In genomic region chr9:35756275-35756742, GRCh38 we compare ENCODE assay signal across 1 cellular context.
TF ChIP-seq lines count a peak whose summit lies in the region.

No MANE protein-coding gene starts in this region.

TF ChIP-seq in HepG2, 621 proteins besides CTCF, POLR2A, EP300 and RAD21 (continued from another document):
- TF ChIP-seq HMGXB4 (CRISPR knock-in tag; IDR thresholded peaks at IDR 0.05; ENCODE audit: borderline replicate concordance in 1 of 2, low read depth in 1 of 2) (peak in 1 of 2 experiments; percentile 72; a peak in 1 of 4 replicates), ZNF281 (CRISPR knock-in tag; IDR thresholded peaks at IDR 0.05; ENCODE audit: borderline replicate concordance) (peak; percentile 29; the same call in 1 of the 2 replicates), BORCS8-MEF2B (CRISPR knock-in tag; IDR thresholded peaks at IDR 0.05) (peak; percentile 28; the same call in 1 of the 2 replicates), FLYWCH1 (CRISPR knock-in tag; IDR thresholded peaks at IDR 0.05) (0 out of 2 replicates have a peak, but pooled peaks have one; percentile 27), ZNF605 (CRISPR knock-in tag; IDR thresholded peaks at IDR 0.05) (peak; percentile 69; the same call in 1 of the 2 replicates), ZNF747 (CRISPR knock-in tag; IDR thresholded peaks at IDR 0.05; ENCODE audit: borderline replicate concordance) (peak; percentile 50; the same call in 1 of the 2 replicates), AKAP8 (CRISPR knock-in tag; IDR thresholded peaks at IDR 0.05) (no peak), NRL (CRISPR knock-in tag; IDR thresholded peaks at IDR 0.05; ENCODE audit: borderline replicate concordance) (0 out of 2 replicates have a peak, but pooled peaks have one; percentile 22), KDM5B (CRISPR knock-in tag; IDR thresholded peaks at IDR 0.05; ENCODE audit: borderline replicate concordance) (peak; percentile 76), ZMYM2 (CRISPR knock-in tag; IDR thresholded peaks at IDR 0.05) (peak; percentile 95), ZNF720 (CRISPR knock-in tag; IDR thresholded peaks at IDR 0.05) (no peak), ZNF224 (CRISPR knock-in tag; IDR thresholded peaks at IDR 0.05) (0 out of 2 replicates have a peak, but pooled peaks have one; percentile 21), FOXA3 (CRISPR knock-in tag; IDR thresholded peaks at IDR 0.05) (no peak), THRA (CRISPR knock-in tag; IDR thresholded peaks at IDR 0.05; ENCODE audit: borderline replicate concordance) (no peak), ZNF547 (CRISPR knock-in tag; IDR thresholded peaks at IDR 0.05) (peak; percentile 48; the same call in 1 of the 2 replicates), GPN1 (CRISPR knock-in tag; IDR thresholded peaks at IDR 0.05; ENCODE audit: borderline replicate concordance) (no peak), DMAP1 (CRISPR knock-in tag; IDR thresholded peaks at IDR 0.05) (no peak), ZNF34 (CRISPR knock-in tag; IDR thresholded peaks at IDR 0.05; ENCODE audit: borderline replicate concordance) (0 out of 2 replicates have a peak, but pooled peaks have one; percentile 30), MAX (IDR thresholded peaks at IDR 0.05) (peak; percentile 92), ZNF709 (CRISPR knock-in tag; IDR thresholded peaks at IDR 0.05) (peak; percentile 57), NR3C1 (CRISPR knock-in tag; IDR thresholded peaks at IDR 0.05) (no peak)
